Comparison of ENCODE assay signal across 10 cellular contexts in genomic region chr15:63288778-63289378, GRCh38. TPM values are rescaled to one million over a fixed set of nuclear protein-coding genes. Genes with fewer than 3 reads are reported as not detected.
DNase-seq lines count a peak whose midpoint lies in the region; ATAC-seq and TF ChIP-seq lines count a peak whose summit lies in the region.
"Had no signal": no experiment of that assay in that cellular context is flagged by ENCODE, and none has a peak within 500 bp of the region (broad histone marks: within the 10 kb centered on the region; RNA-seq: fewer than 3 reads in every experiment).

No MANE protein-coding gene starts in this region.

- DNase-seq in D341Med (ENCODE audit: low spot score) (peak; percentile 55), HT-29 (ENCODE audit: low spot score) (peak; percentile 89), colonic mucosa (no peak), medulla oblongata (ENCODE audit: extremely low spot score) (peak; percentile 76), islet precursor cell (no peak)
- DNase-seq in activated effector memory CD4-positive, alpha-beta T cell treated with anti-CD3 and anti-CD28 coated beads, Interleukin-2, amount 50 U/mL, for 16 hours = no peak
- DNase-seq: right cardiac atrium had no signal

- H3K9ac ChIP-seq in OCI-LY3 (ENCODE audit: low read length) = no peak overlapping the region
- no peak overlapping the region for H3K9ac ChIP-seq in colonic mucosa (ENCODE audit: low read depth in 2 of 2, low read length in 2 of 2)

- H3K4me1 ChIP-seq in OCI-LY3 (ENCODE audit: low read length) (peaks cover 5% of the 10 kb centered on the region; the same call in 1 of the 2 replicates), colonic mucosa (no peaks in the 10 kb centered on the region)

- TF ChIP-seq CTCF in OCI-LY3 (IDR thresholded peaks at IDR 0.05; ENCODE audit: low read depth, low read length) (peak; percentile 89), colonic mucosa (IDR thresholded peaks at IDR 0.05) (peak; percentile 60)

- H3K4me3 ChIP-seq in OCI-LY3 (ENCODE audit: low read length) (no peak overlapping the region), colonic mucosa (no peak overlapping the region)
- H3K4me3 ChIP-seq: SJSA1 had no signal

- no peaks in the 10 kb centered on the region for H3K27me3 ChIP-seq in OCI-LY3 (ENCODE audit: low read depth, low read length)
- no peaks in the 10 kb centered on the region for H3K27me3 ChIP-seq in colonic mucosa
- H3K27me3 ChIP-seq: SJSA1 had no signal

- ATAC-seq in HG03432 (IDR thresholded peaks at IDR 0.05; ENCODE audit: unreplicated experiment) = no peak

- no peaks in the 10 kb centered on the region for H3K79me2 ChIP-seq in OCI-LY3 (ENCODE audit: low read length)

- no peak overlapping the region for H2AFZ ChIP-seq in OCI-LY3 (ENCODE audit: low read depth, low read length)

- no peaks in the 10 kb centered on the region for H3K9me3 ChIP-seq in OCI-LY3 (ENCODE audit: insufficient read depth, low read length)
- H3K9me3 ChIP-seq in colonic mucosa = no peaks in the 10 kb centered on the region
- H3K9me3 ChIP-seq: SJSA1 had no signal

- intact Hi-C loops in colonic mucosa (cut with DNase I) = loop anchor here (1.0 to 10.0 kb wide), 2 partner anchors 114 to 306 kb away; partner anchors contain the start of gene FBXL22

- H3K4me2 ChIP-seq in OCI-LY3 (ENCODE audit: low read length) = peak overlapping the region; percentile 17

- H3K27ac ChIP-seq in OCI-LY3 (ENCODE audit: low read length) (no peak overlapping the region), colonic mucosa (no peak overlapping the region)
- H3K27ac ChIP-seq: SJSA1 had no signal

- H3K36me3 ChIP-seq in OCI-LY3 (replicated peaks; ENCODE audit: low read depth, low read length) (no peaks in the 10 kb centered on the region), colonic mucosa (no peaks in the 10 kb centered on the region)

- H4K20me1 ChIP-seq in OCI-LY3 (ENCODE audit: insufficient read depth, low read length) = no peaks in the 10 kb centered on the region

RNA-seq across cellular contexts. Expression of gene APH1B, which starts 11.5 kb away (rescaled TPM):
- 1.5 and 1.7 TPM in 2 replicates for total RNA-seq in HT-29 (2014; rRNA removed; shearing (Covaris generic))
- 1 to 10 TPM; 5.0 to 8.9 TPM for total RNA-seq in colonic mucosa

Comparison
In these comparisons a context has a peak if more than half of its experiments do, and no peak if none do; other contexts are left out.
1. DNase-seq: peak in D341Med (single experiment), HT-29 (single experiment) and medulla oblongata (single experiment); none in colonic mucosa (single experiment), activated effector memory CD4-positive, alpha-beta T cell treated with anti-CD3 and anti-CD28 coated beads, Interleukin-2, amount 50 U/mL, for 16 hours (single experiment) and islet precursor cell (single experiment).